ENCODE assay signal across 25 cellular contexts in genomic region chr3:190601597-190601996, GRCh38.
"Had no signal": no experiment of that assay in that cellular context is flagged by ENCODE, and none has a peak within 500 bp of the region (broad histone marks: within the 10 kb centered on the region; RNA-seq: fewer than 3 reads in every experiment).

No MANE protein-coding gene starts in this region.

- H3K27ac ChIP-seq: coronary artery, esophagus squamous epithelium, neutrophil, pancreas, sigmoid colon, thoracic aorta, vagina had no signal

- H3K4me1 Mint-ChIP-seq: nephron had no signal

- ATAC-seq: WTC11 had no signal

- FAIRE-seq: bronchial epithelial cell, keratinocyte, TTC549 had no signal

- H3K9me3 ChIP-seq: esophagus squamous epithelium, neutrophil, pancreas, thoracic aorta, vagina had no signal

- H3K27me3 Mint-ChIP-seq: activated CD4-positive, alpha-beta memory T cell treated with anti-CD3 and anti-CD28 coated beads for 36 hours; activated naive CD8-positive, alpha-beta T cell treated with anti-CD3 and anti-CD28 coated beads, Interleukin-2, amount 10 ng/mL, durations not matched to agents 7 days and 5 days; type B pancreatic cell had no signal

- H3K4me3 Mint-ChIP-seq: activated CD4-positive, alpha-beta memory T cell treated with anti-CD3 and anti-CD28 coated beads for 36 hours; activated naive CD4-positive, alpha-beta T cell treated with anti-CD3 and anti-CD28 coated beads for 36 hours; activated naive CD8-positive, alpha-beta T cell treated with anti-CD3 and anti-CD28 coated beads, Interleukin-2, amount 10 ng/mL, durations not matched to agents 7 days and 5 days; endodermal cell; nephron; T-helper 2 cell treated with Interferon-gamma antibody and Interleukin-4, amounts not matched to agents 5 μg/mL and 100 μg/mL, for 36 hours; type B pancreatic cell; WTC11 had no signal

- H3K4me3 ChIP-seq: coronary artery, esophagus squamous epithelium, pancreas, sigmoid colon, thoracic aorta, vagina had no signal

- DNase-seq: activated CD4-positive, alpha-beta memory T cell treated with anti-CD3 and anti-CD28 coated beads for 36 hours; activated naive CD4-positive, alpha-beta T cell treated with anti-CD3 and anti-CD28 coated beads for 36 hours; activated naive CD8-positive, alpha-beta T cell treated with anti-CD3 and anti-CD28 coated beads, Interleukin-2, amount 10 ng/mL, durations not matched to agents 7 days and 5 days; activated T-cell treated with anti-CD3 and anti-CD28 coated beads, Interleukin-2, amount 50 U/mL, for 48 hours; amniotic stem cell; cerebellar nuclear complex; endodermal cell; esophagus squamous epithelium; midbrain; sigmoid colon; stimulated activated CD4-positive, alpha-beta T cell treated with anti-CD3 and anti-CD28 coated beads, Interleukin-2, amount 100 ng/mL, for 48 hours; stimulated activated CD8-positive, alpha-beta memory T cell treated with anti-CD3 and anti-CD28 coated beads, Interleukin-4, amount 100 ng/mL, for 48 hours; stimulated activated naive CD4-positive, alpha-beta T cell treated with Interleukin-2 at 50 U/mL for 16 hours had no signal

- H3K27ac Mint-ChIP-seq: activated CD4-positive, alpha-beta memory T cell treated with anti-CD3 and anti-CD28 coated beads for 36 hours; activated naive CD4-positive, alpha-beta T cell treated with anti-CD3 and anti-CD28 coated beads for 36 hours; activated naive CD8-positive, alpha-beta T cell treated with anti-CD3 and anti-CD28 coated beads, Interleukin-2, amount 10 ng/mL, durations not matched to agents 7 days and 5 days; endodermal cell; T-helper 2 cell treated with Interferon-gamma antibody and Interleukin-4, amounts not matched to agents 5 μg/mL and 100 μg/mL, for 36 hours; type B pancreatic cell; WTC11 had no signal

- H3K36me3 ChIP-seq: neutrophil had no signal

- H3K9me3 Mint-ChIP-seq: activated CD4-positive, alpha-beta memory T cell treated with anti-CD3 and anti-CD28 coated beads for 36 hours; activated naive CD4-positive, alpha-beta T cell treated with anti-CD3 and anti-CD28 coated beads for 36 hours had no signal

- H3K4me1 ChIP-seq: sigmoid colon, vagina had no signal
